In genomic region chr1:26164036-26164927, GRCh38 we compare ENCODE assay signal across 8 cellular contexts. TPM values are rescaled to one million over a fixed set of nuclear protein-coding genes. Genes with fewer than 3 reads are reported as not detected.
A peak's percentile ranks its signal among the peaks of the same experiment; 100 is the strongest.
DNase-seq lines count a peak whose midpoint lies in the region; ATAC-seq and TF ChIP-seq lines count a peak whose summit lies in the region.

No MANE protein-coding gene starts in this region.

- CTCF ChIA-PET in Caco-2 (lab: Charles Lee), result no interaction called here

- intact Hi-C loops in Caco-2 (cut with micrococcal nuclease; ENCODE audit: unreplicated experiment), result loop anchor here (5.0 kb wide), 1 partner anchor 127 kb away; no protein-coding TSS in a partner anchor
- intact Hi-C loops in activated T-helper 1 cell treated with anti-CD3 and anti-CD28 coated beads, Interleukin-12 subunit alpha, Interleukin-12 subunit beta, Interleukin-2, Interleukin-4 antibody, amounts not matched to agents 30 ng/mL and 10 ng/mL and 1 ng/mL, durations not matched to agents 14 hours and 24 hours and 36 hours (cut with micrococcal nuclease), result loop anchor here (1.0 kb wide), 1 partner anchor 128 kb away; no protein-coding TSS in a partner anchor
- intact Hi-C loops in ovary (cut with DNase I), result loop anchor here in 1 of 4 donors (5.0 kb wide), 1 partner anchor 52 kb away; the partner anchor contains the start of gene PDIK1L
- intact Hi-C loops in vagina (cut with DNase I), result loop anchor here (5.0 to 10.0 kb wide), 2 partner anchors 52 to 129 kb away; partner anchors contain the start of gene PDIK1L

- no peaks in the 10 kb centered on the region for H3K36me3 Mint-ChIP-seq in Caco-2 (ENCODE audit: insufficient read depth, unreplicated experiment)
- H3K36me3 Mint-ChIP-seq in activated T-helper 1 cell treated with anti-CD3 and anti-CD28 coated beads, Interleukin-12 subunit alpha, Interleukin-12 subunit beta, Interleukin-2, Interleukin-4 antibody, amounts not matched to agents 30 ng/mL and 10 ng/mL and 1 ng/mL, durations not matched to agents 14 hours and 24 hours and 36 hours (ENCODE audit: low read depth), result peaks cover 2% of the 10 kb centered on the region

- H3K9me3 ChIP-seq in Caco-2 (no peaks in the 10 kb centered on the region), MG63 (no peaks in the 10 kb centered on the region), ovary (no peaks in the 10 kb centered on the region), vagina (no peaks in the 10 kb centered on the region)

- no TSS peak for BruUV-seq in Caco-2 (replicated peaks; lab: Mats Ljungman, UMichigan)

- 12 to 21% (median 16%) methylated on average over 40 to 73 of the region's 73 CpGs for WGBS in ovary, 3 donors

- peak; percentile 35 for ATAC-seq in foreskin keratinocyte
- no peak for ATAC-seq in GM19328 (IDR thresholded peaks at IDR 0.05; ENCODE audit: unreplicated experiment)

- H3K27ac Mint-ChIP-seq in Caco-2 (ENCODE audit: unreplicated experiment), result no peak overlapping the region
- no peak overlapping the region for H3K27ac Mint-ChIP-seq in activated T-helper 1 cell treated with anti-CD3 and anti-CD28 coated beads, Interleukin-12 subunit alpha, Interleukin-12 subunit beta, Interleukin-2, Interleukin-4 antibody, amounts not matched to agents 30 ng/mL and 10 ng/mL and 1 ng/mL, durations not matched to agents 14 hours and 24 hours and 36 hours

- peaks cover 13% of the 10 kb centered on the region for H3K4me1 ChIP-seq in Caco-2
- H3K4me1 ChIP-seq in foreskin keratinocyte, result no peaks in the 10 kb centered on the region
- H3K4me1 ChIP-seq in ovary (ENCODE audit: insufficient read depth), result peaks cover 8% of the 10 kb centered on the region
- peaks cover 14% of the 10 kb centered on the region for H3K4me1 ChIP-seq in vagina

- H3K4me3 ChIP-seq in Caco-2 (ENCODE audit: low read depth, low read length), result peak overlapping the region; percentile 36
- H3K4me3 ChIP-seq in MG63, result no peak overlapping the region
- H3K4me3 ChIP-seq in ovary, result peak overlapping the region; percentile 40
- H3K4me3 ChIP-seq in vagina, result peak overlapping the region; percentile 28 to 70

- no peak for TF ChIP-seq POLR2A in ovary (IDR thresholded peaks at IDR 0.05)
- no peak for TF ChIP-seq POLR2A in vagina (IDR thresholded peaks at IDR 0.05)

- no peak overlapping the region for H3K27ac ChIP-seq in foreskin keratinocyte
- peak overlapping the region; percentile 9 to 73 for H3K27ac ChIP-seq in ovary
- H3K27ac ChIP-seq in vagina, result peak overlapping the region; percentile 16

- peak overlapping the region; percentile 64 for H3K4me3 Mint-ChIP-seq in Caco-2 (ENCODE audit: unreplicated experiment)
- peak overlapping the region; percentile 49 for H3K4me3 Mint-ChIP-seq in activated T-helper 1 cell treated with anti-CD3 and anti-CD28 coated beads, Interleukin-12 subunit alpha, Interleukin-12 subunit beta, Interleukin-2, Interleukin-4 antibody, amounts not matched to agents 30 ng/mL and 10 ng/mL and 1 ng/mL, durations not matched to agents 14 hours and 24 hours and 36 hours

- H3K4me1 Mint-ChIP-seq in Caco-2 (ENCODE audit: low read depth, unreplicated experiment), result peaks cover 6% of the 10 kb centered on the region
- peaks cover 22% of the 10 kb centered on the region for H3K4me1 Mint-ChIP-seq in activated T-helper 1 cell treated with anti-CD3 and anti-CD28 coated beads, Interleukin-12 subunit alpha, Interleukin-12 subunit beta, Interleukin-2, Interleukin-4 antibody, amounts not matched to agents 30 ng/mL and 10 ng/mL and 1 ng/mL, durations not matched to agents 14 hours and 24 hours and 36 hours (ENCODE audit: low read depth)

- POLR2A ChIA-PET in Caco-2 (lab: Charles Lee), result no interaction called here

- H3K27me3 Mint-ChIP-seq in Caco-2 (ENCODE audit: insufficient read depth, unreplicated experiment), result no peaks in the 10 kb centered on the region
- peaks cover 47% of the 10 kb centered on the region for H3K27me3 Mint-ChIP-seq in activated T-helper 1 cell treated with anti-CD3 and anti-CD28 coated beads, Interleukin-12 subunit alpha, Interleukin-12 subunit beta, Interleukin-2, Interleukin-4 antibody, amounts not matched to agents 30 ng/mL and 10 ng/mL and 1 ng/mL, durations not matched to agents 14 hours and 24 hours and 36 hours (ENCODE audit: insufficient read depth)

- no peaks in the 10 kb centered on the region for H3K36me3 ChIP-seq in Caco-2 (ENCODE audit: control insufficient read depth, insufficient read depth, low read length)
- no peaks in the 10 kb centered on the region for H3K36me3 ChIP-seq in MG63
- no peaks in the 10 kb centered on the region for H3K36me3 ChIP-seq in ovary
- no peaks in the 10 kb centered on the region for H3K36me3 ChIP-seq in vagina

- TF ChIP-seq EP300 in ovary (IDR thresholded peaks at IDR 0.05), result no peak

- H3K27me3 ChIP-seq in Caco-2 (replicated peaks; ENCODE audit: control insufficient read depth, insufficient read depth, low read length) (no peaks in the 10 kb centered on the region), MG63 (no peaks in the 10 kb centered on the region), foreskin keratinocyte (peaks cover 29% of the 10 kb centered on the region), ovary (no peaks in the 10 kb centered on the region), vagina (no peaks in the 10 kb centered on the region)

- peak in 1 of 2 experiments; percentile 67 for DNase-seq in Caco-2
- DNase-seq in MG63, result peak; percentile 34
- peak; percentile 41 for DNase-seq in activated T-helper 1 cell treated with anti-CD3 and anti-CD28 coated beads, Interleukin-12 subunit alpha, Interleukin-12 subunit beta, Interleukin-2, Interleukin-4 antibody, amounts not matched to agents 30 ng/mL and 10 ng/mL and 1 ng/mL, durations not matched to agents 14 hours and 24 hours and 36 hours (ENCODE audit: low spot score)
- no peak for DNase-seq in foreskin keratinocyte
- peak; percentile 38 to 77 (median 67) for DNase-seq in ovary
- DNase-seq in vagina (ENCODE audit: extremely low spot score in 2 of 2), result no peak
- no peak for DNase-seq in cortex of kidney (lab: John Stamatoyannopoulos, UW)

- no peaks in the 10 kb centered on the region for H3K9me3 Mint-ChIP-seq in Caco-2 (ENCODE audit: unreplicated experiment)
- no peaks in the 10 kb centered on the region for H3K9me3 Mint-ChIP-seq in activated T-helper 1 cell treated with anti-CD3 and anti-CD28 coated beads, Interleukin-12 subunit alpha, Interleukin-12 subunit beta, Interleukin-2, Interleukin-4 antibody, amounts not matched to agents 30 ng/mL and 10 ng/mL and 1 ng/mL, durations not matched to agents 14 hours and 24 hours and 36 hours

- TF ChIP-seq CTCF in Caco-2 (IDR thresholded peaks at IDR 0.05; ENCODE audit: insufficient read depth in 1 of 2, low read depth in 1 of 2, low read length in 1 of 2, severe bottlenecking in 1 of 2, unreplicated experiment in 1 of 2) (peak; percentile 22 to 55), foreskin keratinocyte (conservative IDR thresholded peaks at IDR 0.05) (peak; percentile 73), ovary (IDR thresholded peaks at IDR 0.05) (peak; percentile 59 to 90 (median 78)), vagina (IDR thresholded peaks at IDR 0.05) (peak in 1 of 3 experiments; percentile 70)

RNA-seq across cellular contexts. Expression of gene C1orf232, which starts 4.5 kb away (rescaled TPM):
- total RNA-seq in Caco-2 (2022) (not detected in 2 replicates), foreskin keratinocyte (not detected in 2 replicates), ovary (not detected), vagina (not detected)
- total RNA-seq in MG63 (2014; rRNA removed; shearing (Covaris generic); ENCODE audit: low replicate concordance), result not detected in 2 replicates
- total RNA-seq in activated T-helper 1 cell treated with anti-CD3 and anti-CD28 coated beads, Interleukin-12 subunit alpha, Interleukin-12 subunit beta, Interleukin-2, Interleukin-4 antibody, amounts not matched to agents 30 ng/mL and 10 ng/mL and 1 ng/mL, durations not matched to agents 14 hours and 24 hours and 36 hours, result not detected in 2 replicates
- polyA plus RNA-seq in foreskin keratinocyte (not detected in 2 replicates), ovary (not detected)

RNA-seq across cellular contexts. Expression of gene FAM110D, which starts 5.4 kb away (rescaled TPM):
- total RNA-seq in Caco-2 (2022), result 0.12 and 0.16 TPM in 2 replicates
- total RNA-seq in MG63 (2014; rRNA removed; shearing (Covaris generic); ENCODE audit: low replicate concordance), result 0.07 TPM in 1 of 2 replicates, not detected in the other
- total RNA-seq in activated T-helper 1 cell treated with anti-CD3 and anti-CD28 coated beads, Interleukin-12 subunit alpha, Interleukin-12 subunit beta, Interleukin-2, Interleukin-4 antibody, amounts not matched to agents 30 ng/mL and 10 ng/mL and 1 ng/mL, durations not matched to agents 14 hours and 24 hours and 36 hours, result 0.12 TPM in 1 of 2 replicates, not detected in the other
- total RNA-seq in foreskin keratinocyte, result not detected in 2 replicates
- polyA plus RNA-seq in foreskin keratinocyte, result 0.02 and 0.03 TPM in 2 replicates
- 1 to 10 TPM in 6 of 7 donors, under 1 TPM in 1; 0.91 to 4.9 (median 2.1) TPM for total RNA-seq in ovary
- polyA plus RNA-seq in ovary, result 1 to 10 TPM; 1.6 to 3.0 TPM
- 4.2 TPM for total RNA-seq in vagina

RNA-seq across cellular contexts. Expression of gene ZNF593, which starts 5.4 kb away (rescaled TPM):
- total RNA-seq in Caco-2 (2022) (50.0 and 50.8 TPM in 2 replicates), foreskin keratinocyte (48.0 and 57.2 TPM in 2 replicates), ovary (10 to 100 TPM; 17.8 to 62.5 (median 40.1) TPM), vagina (18.7 TPM)
- 27.8 and 45.7 TPM in 2 replicates for total RNA-seq in MG63 (2014; rRNA removed; shearing (Covaris generic); ENCODE audit: low replicate concordance)
- 81.3 and 83.0 TPM in 2 replicates for total RNA-seq in activated T-helper 1 cell treated with anti-CD3 and anti-CD28 coated beads, Interleukin-12 subunit alpha, Interleukin-12 subunit beta, Interleukin-2, Interleukin-4 antibody, amounts not matched to agents 30 ng/mL and 10 ng/mL and 1 ng/mL, durations not matched to agents 14 hours and 24 hours and 36 hours
- polyA plus RNA-seq in foreskin keratinocyte (89.8 and 91.0 TPM in 2 replicates), ovary (10 to 100 TPM in 1 of 2 donors, 1 to 10 TPM in 1; 1.8 to 36.5 TPM)

RNA-seq across cellular contexts. Expression of gene ZNF593OS, which starts 7.3 kb away (rescaled TPM):
- 0.45 TPM in 1 of 2 replicates, not detected in the other for total RNA-seq in Caco-2 (2022)
- total RNA-seq in MG63 (2014; rRNA removed; shearing (Covaris generic); ENCODE audit: low replicate concordance), result not detected in 2 replicates
- not detected in 2 replicates for total RNA-seq in activated T-helper 1 cell treated with anti-CD3 and anti-CD28 coated beads, Interleukin-12 subunit alpha, Interleukin-12 subunit beta, Interleukin-2, Interleukin-4 antibody, amounts not matched to agents 30 ng/mL and 10 ng/mL and 1 ng/mL, durations not matched to agents 14 hours and 24 hours and 36 hours
- not detected in 2 replicates for total RNA-seq in foreskin keratinocyte
- polyA plus RNA-seq in foreskin keratinocyte, result 0.08 TPM in 1 of 2 replicates, not detected in the other
- total RNA-seq in ovary, result not detected
- under 1 TPM in 1 of 2 donors, not detected in 1; 0.54 TPM for polyA plus RNA-seq in ovary
- not detected for total RNA-seq in vagina

RNA-seq across cellular contexts. Expression of gene CNKSR1, which starts 13.0 kb away (rescaled TPM):
- total RNA-seq in Caco-2 (2022), result 15.6 and 16.1 TPM in 2 replicates
- not detected in 2 replicates for total RNA-seq in MG63 (2014; rRNA removed; shearing (Covaris generic); ENCODE audit: low replicate concordance)
- total RNA-seq in activated T-helper 1 cell treated with anti-CD3 and anti-CD28 coated beads, Interleukin-12 subunit alpha, Interleukin-12 subunit beta, Interleukin-2, Interleukin-4 antibody, amounts not matched to agents 30 ng/mL and 10 ng/mL and 1 ng/mL, durations not matched to agents 14 hours and 24 hours and 36 hours, result 4.2 and 4.7 TPM in 2 replicates
- total RNA-seq in foreskin keratinocyte, result 14.7 and 19.1 TPM in 2 replicates
- 20.3 and 20.7 TPM in 2 replicates for polyA plus RNA-seq in foreskin keratinocyte
- 10 to 100 TPM in 1 of 7 donors, 1 to 10 TPM in 6; 2.9 to 16.8 (median 6.3) TPM for total RNA-seq in ovary
- 1 to 10 TPM in 1 of 2 donors, under 1 TPM in 1; 0.73 to 1.7 TPM for polyA plus RNA-seq in ovary
- total RNA-seq in vagina, result 21.9 TPM

Comparison
In these comparisons a context has a peak if more than half of its experiments do, and no peak if none do; other contexts are left out.
1. DNase-seq: peak in MG63 (single experiment), activated T-helper 1 cell treated with anti-CD3 and anti-CD28 coated beads, Interleukin-12 subunit alpha, Interleukin-12 subunit beta, Interleukin-2, Interleukin-4 antibody, amounts not matched to agents 30 ng/mL and 10 ng/mL and 1 ng/mL, durations not matched to agents 14 hours and 24 hours and 36 hours (single experiment) and ovary (5 of 5); none in foreskin keratinocyte (0 of 2), vagina (0 of 2) and cortex of kidney (single experiment).